Comparison of ENCODE assay signal across 8 cellular contexts in the genomic region with DNA sequence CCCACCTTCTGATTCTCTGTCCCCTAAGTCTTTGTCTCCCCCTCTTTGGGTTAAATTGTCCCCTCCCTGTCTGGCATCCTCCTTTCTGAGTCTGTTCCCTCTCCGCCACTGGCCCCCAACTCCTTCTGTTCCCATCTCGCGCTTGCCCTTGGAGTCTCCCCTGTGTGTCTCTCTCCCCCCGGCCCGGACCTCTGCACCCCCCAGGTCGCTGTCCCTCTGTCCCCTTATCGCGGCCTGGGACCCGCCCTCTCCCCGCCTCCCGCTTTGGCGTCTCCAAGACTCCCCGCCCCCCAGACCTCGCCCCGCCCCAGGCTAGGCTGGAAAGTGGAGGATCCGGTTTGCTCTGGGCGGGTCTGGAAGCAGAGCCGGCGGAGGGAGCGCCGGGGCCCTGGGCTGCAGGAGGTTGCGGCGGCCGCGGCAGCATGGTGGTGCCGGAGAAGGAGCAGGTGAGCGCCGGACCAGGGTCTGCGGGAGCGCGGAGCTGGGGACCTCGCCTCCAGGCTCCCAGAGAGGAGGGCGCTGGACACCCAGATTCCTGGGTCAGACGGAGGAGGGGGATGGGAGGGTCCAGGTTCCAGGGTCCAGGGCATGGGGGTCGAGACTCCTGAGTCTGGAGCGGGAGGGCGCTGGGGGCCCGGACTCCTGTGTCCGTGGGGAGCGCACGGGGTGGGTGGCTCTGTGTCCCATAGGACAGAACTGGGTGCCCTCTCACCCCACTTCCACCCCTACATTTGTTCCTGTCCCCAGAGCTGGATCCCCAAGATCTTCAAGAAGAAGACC. TPM values are rescaled to one million over a fixed set of nuclear protein-coding genes. Genes with fewer than 3 reads are reported as not detected.
A peak's percentile ranks its signal among the peaks of the same experiment; 100 is the strongest.
DNase-seq lines count a peak whose midpoint lies in the region; ATAC-seq and TF ChIP-seq lines count a peak whose summit lies in the region.

Gene TRPM4 (plus strand): TSS at position 348 of the 780 bp plus-strand sequence. CDS start 75 bp downstream, at position 423.

- peaks cover 76% of the 10 kb centered on the region for H3K4me1 Mint-ChIP-seq in nephron progenitor cell

- H3K27me3 ChIP-seq in AG04450 (ENCODE audit: control insufficient read depth, insufficient read depth, low read length): no peaks in the 10 kb centered on the region
- H3K27me3 ChIP-seq in HL-60 (ENCODE audit: insufficient read depth, poor library complexity, severe bottlenecking): peaks cover 24% of the 10 kb centered on the region
- H3K27me3 ChIP-seq in foreskin keratinocyte: no peaks in the 10 kb centered on the region
- no peaks in the 10 kb centered on the region for H3K27me3 ChIP-seq in tibial artery

- H3K36me3 ChIP-seq in tibial artery: peaks cover 0 to 6% (median 5%) of the 10 kb centered on the region in 3 donors

- H3K27ac Mint-ChIP-seq in nephron progenitor cell: no peak within 1 kb of the TSS

- H3K27me3 Mint-ChIP-seq in nephron progenitor cell (ENCODE audit: low read depth, poor library complexity): peaks cover 18% of the 10 kb centered on the region

- H3K4me3 ChIP-seq in AG04450 (ENCODE audit: low read depth, low read length): peak within 1 kb of the TSS; percentile 94
- peak within 1 kb of the TSS; percentile 34 for H3K4me3 ChIP-seq in HL-60 (replicated peaks; ENCODE audit: insufficient read depth, low read length)
- peak within 1 kb of the TSS; percentile 82 to 100 for H3K4me3 ChIP-seq in tibial artery

- TF ChIP-seq CTCF in AG04450 (IDR thresholded peaks at IDR 0.05; ENCODE audit: low read depth, low read length) (no peak), HL-60 (IDR thresholded peaks at IDR 0.05; ENCODE audit: insufficient read depth, low read length) (no peak), foreskin keratinocyte (conservative IDR thresholded peaks at IDR 0.05) (no peak), nephron progenitor cell (IDR thresholded peaks at IDR 0.05) (no peak), tibial artery (IDR thresholded peaks at IDR 0.05) (no peak)

- H3K4me3 Mint-ChIP-seq in nephron progenitor cell: peak within 1 kb of the TSS; percentile 87

- H3K9me3 ChIP-seq in AG04450 (ENCODE audit: control insufficient read depth, insufficient read depth, low read length) (peaks cover 4% of the 10 kb centered on the region; the same call in 1 of the 2 replicates), tibial artery (no peaks in the 10 kb centered on the region)

- H3K27ac ChIP-seq in AG04450 (ENCODE audit: low read depth, low read length) (no peak within 1 kb of the TSS), HL-60 (replicated peaks) (no peak within 1 kb of the TSS), foreskin keratinocyte (peak within 1 kb of the TSS; percentile 37), tibial artery (peak within 1 kb of the TSS; percentile 90 to 94)

- POLR2A ChIA-PET in AG04450 (lab: Yijun Ruan, JAX): no interaction called here

- peak; percentile 92 for ATAC-seq in foreskin keratinocyte
- ATAC-seq in GM21390 (IDR thresholded peaks at IDR 0.05; ENCODE audit: unreplicated experiment): no peak

- H3K9me3 Mint-ChIP-seq in nephron progenitor cell: peaks cover 16% of the 10 kb centered on the region

- intact Hi-C loops in tibial artery (cut with DNase I; ENCODE audit: low total_unique reads): no loop called here

- peaks cover 17% of the 10 kb centered on the region for H3K36me3 Mint-ChIP-seq in nephron progenitor cell (ENCODE audit: low read depth)

- H3K4me1 ChIP-seq in foreskin keratinocyte (no peaks in the 10 kb centered on the region), tibial artery (peaks cover 0 to 44% (median 28%) of the 10 kb centered on the region in 4 donors)

- no peak for DNase-seq in AG04450 (ENCODE audit: low read depth, low spot score)
- peak; percentile 26 to 28 for DNase-seq in HL-60 (ENCODE audit: low read depth in 1 of 2, low spot score in 1 of 2)
- DNase-seq in NOMO-1 treated with dmso at 0.1 percent for 144 hours (lab: John Stamatoyannopoulos, UW; ENCODE audit: unreplicated experiment): peak; percentile 73
- DNase-seq in activated naive CD4-positive, alpha-beta T cell treated with anti-CD3 and anti-CD28 coated beads, Interleukin-2, amount 50 U/mL, for 16 hours: peak; percentile 56
- peak in 1 of 2 donors; percentile 60 for DNase-seq in foreskin keratinocyte
- DNase-seq in nephron progenitor cell: peak; percentile 97
- DNase-seq in tibial artery: peak; percentile 91 to 95

- CTCF ChIA-PET in AG04450 (lab: Charles Lee): interaction anchor here (1.3 kb wide), 1 partner anchor 42 kb away, joined by 6 read pairs; no protein-coding TSS in a partner anchor

RNA-seq across cellular contexts. Expression of gene TRPM4, which starts in this region (rescaled TPM):
- polyA plus RNA-seq in AG04450 (2011; rRNA removed) (4.3 and 6.3 TPM in 2 replicates), foreskin keratinocyte (15.4 and 15.6 TPM in 2 replicates)
- 8.1 and 9.1 TPM in 2 replicates for polyA minus RNA-seq in AG04450 (2011; rRNA and poly(A)+ RNA removed)
- 17.6 and 18.7 TPM in 2 replicates for total RNA-seq in foreskin keratinocyte

Comparison
In these comparisons a context has a peak if more than half of its experiments do, and no peak if none do; other contexts are left out.
1. H3K27ac ChIP-seq: peak in foreskin keratinocyte (single experiment) and tibial artery (2 of 2); none in AG04450 (single experiment) and HL-60 (single experiment).
2. H3K4me3 ChIP-seq: peak in every context shown above with its lines; median percentile 94 in AG04450; 91 in tibial artery; 34 in HL-60.